1 cellular context compared by ENCODE assay signal in the genomic region with DNA sequence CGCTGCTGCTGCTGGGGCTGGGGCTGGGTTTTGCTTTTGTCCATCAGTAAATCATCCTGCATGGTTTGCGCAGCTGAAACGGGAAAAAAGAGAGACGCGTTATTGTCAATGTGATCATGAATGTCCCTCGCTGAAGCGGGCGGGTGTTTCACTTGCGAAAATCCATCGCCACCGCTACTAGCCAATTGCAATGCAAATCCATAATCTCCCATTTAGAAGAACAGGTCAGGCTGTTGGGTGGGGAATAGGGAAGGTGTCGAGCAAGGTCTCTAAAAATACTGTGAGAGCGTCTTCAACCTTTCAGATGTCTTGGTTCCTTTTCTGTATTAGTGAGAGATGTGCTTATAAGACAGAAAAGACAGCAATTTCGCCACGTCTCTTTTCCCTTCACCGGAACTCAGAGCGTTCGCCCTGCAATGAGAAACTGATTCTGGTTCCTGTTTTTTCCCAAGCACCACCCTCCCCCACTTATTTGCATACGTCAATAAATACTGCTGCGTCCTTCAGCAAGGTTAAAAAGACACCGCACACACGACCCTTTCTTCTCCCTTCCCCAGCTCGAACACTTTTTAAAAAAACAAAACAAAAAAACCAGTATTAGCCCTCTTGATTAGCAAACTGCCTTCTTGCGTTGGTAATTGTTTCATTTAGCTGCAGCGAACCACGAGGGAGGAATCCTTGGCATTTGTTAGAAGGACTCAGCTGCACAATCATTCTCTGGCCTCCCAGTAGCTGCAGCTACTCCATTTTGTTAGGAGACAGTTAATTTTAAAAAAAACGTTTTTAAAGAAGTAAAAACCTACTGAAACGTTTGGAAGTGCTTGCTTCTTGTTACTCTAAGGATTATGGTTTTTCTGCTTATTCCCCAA.
TF ChIP-seq lines count a peak whose summit lies in the region.

No MANE protein-coding gene starts in this region.

TF ChIP-seq in HepG2, 621 proteins besides CTCF, POLR2A, EP300 and RAD21 (continued from another document):
- TF ChIP-seq ZC3H4 (CRISPR knock-in tag; IDR thresholded peaks at IDR 0.05; ENCODE audit: borderline replicate concordance) (0 out of 2 replicates have a peak, but pooled peaks have one; percentile 55), NFRKB (IDR thresholded peaks at IDR 0.05) (0 out of 2 replicates have a peak, but pooled peaks have one; percentile 20), ZNF510 (CRISPR knock-in tag; IDR thresholded peaks at IDR 0.05; ENCODE audit: low read depth) (0 out of 2 replicates have a peak, but pooled peaks have one; percentile 24), KLF11 (CRISPR knock-in tag; IDR thresholded peaks at IDR 0.05) (no peak), ZNF7 (CRISPR knock-in tag; IDR thresholded peaks at IDR 0.05) (no peak), HNF4A (CRISPR knock-in tag; IDR thresholded peaks at IDR 0.05) (no peak), GFI1 (CRISPR knock-in tag; IDR thresholded peaks at IDR 0.05; ENCODE audit: borderline replicate concordance) (no peak), HNRNPH1 (optimal IDR thresholded peaks at IDR 0.05; ENCODE audit: low read depth, low read length) (no peak), FOXC1 (CRISPR knock-in tag; IDR thresholded peaks at IDR 0.05; ENCODE audit: borderline replicate concordance) (no peak), ZNF292 (CRISPR knock-in tag; IDR thresholded peaks at IDR 0.05; ENCODE audit: borderline replicate concordance, low read depth) (peak; percentile 43; the same call in 1 of the 2 replicates), ZFP36L2 (CRISPR knock-in tag; IDR thresholded peaks at IDR 0.05) (no peak), ETV5 (CRISPR knock-in tag; IDR thresholded peaks at IDR 0.05; ENCODE audit: borderline replicate concordance) (peak; percentile 48; the same call in 1 of the 2 replicates), ZNF333 (CRISPR knock-in tag; IDR thresholded peaks at IDR 0.05; ENCODE audit: borderline replicate concordance) (no peak), PITX1 (CRISPR knock-in tag; IDR thresholded peaks at IDR 0.05) (no peak; the same call in 1 of the 2 replicates), ZFP36L1 (CRISPR knock-in tag; IDR thresholded peaks at IDR 0.05) (no peak), ZBTB4 (CRISPR knock-in tag; IDR thresholded peaks at IDR 0.05; ENCODE audit: borderline replicate concordance) (no peak)
- TF ChIP-seq, protein P1, sequence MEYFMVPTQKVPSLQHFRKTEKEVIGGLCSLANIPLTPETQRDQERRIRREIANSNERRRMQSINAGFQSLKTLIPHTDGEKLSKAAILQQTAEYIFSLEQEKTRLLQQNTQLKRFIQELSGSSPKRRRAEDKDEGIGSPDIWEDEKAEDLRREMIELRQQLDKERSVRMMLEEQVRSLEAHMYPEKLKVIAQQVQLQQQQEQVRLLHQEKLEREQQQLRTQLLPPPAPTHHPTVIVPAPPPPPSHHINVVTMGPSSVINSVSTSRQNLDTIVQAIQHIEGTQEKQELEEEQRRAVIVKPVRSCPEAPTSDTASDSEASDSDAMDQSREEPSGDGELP (IDR thresholded peaks at IDR 0.05; ENCODE audit: borderline replicate concordance, low read depth) = 0 out of 2 replicates have a peak, but pooled peaks have one; percentile 9
- TF ChIP-seq, protein P2, sequence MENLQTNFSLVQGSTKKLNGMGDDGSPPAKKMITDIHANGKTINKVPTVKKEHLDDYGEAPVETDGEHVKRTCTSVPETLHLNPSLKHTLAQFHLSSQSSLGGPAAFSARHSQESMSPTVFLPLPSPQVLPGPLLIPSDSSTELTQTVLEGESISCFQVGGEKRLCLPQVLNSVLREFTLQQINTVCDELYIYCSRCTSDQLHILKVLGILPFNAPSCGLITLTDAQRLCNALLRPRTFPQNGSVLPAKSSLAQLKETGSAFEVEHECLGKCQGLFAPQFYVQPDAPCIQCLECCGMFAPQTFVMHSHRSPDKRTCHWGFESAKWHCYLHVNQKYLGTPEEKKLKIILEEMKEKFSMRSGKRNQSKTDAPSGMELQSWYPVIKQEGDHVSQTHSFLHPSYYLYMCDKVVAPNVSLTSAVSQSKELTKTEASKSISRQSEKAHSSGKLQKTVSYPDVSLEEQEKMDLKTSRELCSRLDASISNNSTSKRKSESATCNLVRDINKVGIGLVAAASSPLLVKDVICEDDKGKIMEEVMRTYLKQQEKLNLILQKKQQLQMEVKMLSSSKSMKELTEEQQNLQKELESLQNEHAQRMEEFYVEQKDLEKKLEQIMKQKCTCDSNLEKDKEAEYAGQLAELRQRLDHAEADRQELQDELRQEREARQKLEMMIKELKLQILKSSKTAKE (CRISPR knock-in tag; IDR thresholded peaks at IDR 0.05; ENCODE audit: borderline replicate concordance) = no peak
